Comparison of ENCODE assay signal across 8 cellular contexts in genomic region chr22:36505998-36506635, GRCh38. TPM values are rescaled to one million over a fixed set of nuclear protein-coding genes. Genes with fewer than 3 reads are reported as not detected.
DNase-seq lines count a peak whose midpoint lies in the region; ATAC-seq and TF ChIP-seq lines count a peak whose summit lies in the region.

No MANE protein-coding gene starts in this region.

- BruUV-seq in Caco-2 (replicated peaks; lab: Mats Ljungman, UMichigan) (no TSS peak), PC-9 (replicated peaks; lab: Mats Ljungman, UMichigan) (no TSS peak)

- peak overlapping the region; percentile 80 for H3K4me2 ChIP-seq in PC-9

- H3K27ac Mint-ChIP-seq in Caco-2 (ENCODE audit: unreplicated experiment), result peak overlapping the region; percentile 78

- H3K9me2 ChIP-seq in PC-9 (ENCODE audit: insufficient read depth), result no peaks in the 10 kb centered on the region

- ATAC-seq in omental fat pad (ENCODE audit: low FRiP score), result peak; percentile 7
- ATAC-seq in esophagus mucosa, result no peak

- TF ChIP-seq CTCF in Caco-2 (IDR thresholded peaks at IDR 0.05; ENCODE audit: insufficient read depth in 1 of 2, low read depth in 1 of 2, low read length in 1 of 2, severe bottlenecking in 1 of 2, unreplicated experiment in 1 of 2) (no peak), PC-9 (conservative IDR thresholded peaks at IDR 0.05) (no peak), epithelial cell of proximal tubule (conservative IDR thresholded peaks at IDR 0.05; ENCODE audit: low read depth, low read length) (no peak), omental fat pad (IDR thresholded peaks at IDR 0.05) (no peak)

- H2AFZ ChIP-seq in PC-9, result peak overlapping the region; percentile 82; the same call in 1 of the 2 replicates

- H3K36me3 ChIP-seq in Caco-2 (ENCODE audit: control insufficient read depth, insufficient read depth, low read length), result peaks cover 9% of the 10 kb centered on the region
- peaks cover 10% of the 10 kb centered on the region for H3K36me3 ChIP-seq in PC-9 (ENCODE audit: low read depth)

- H3F3A ChIP-seq in PC-9 (ENCODE audit: insufficient read depth, low read depth), result peaks cover 56% of the 10 kb centered on the region

- H3K9me3 ChIP-seq in Caco-2 (no peaks in the 10 kb centered on the region), PC-9 (ENCODE audit: insufficient read depth, low read depth) (no peaks in the 10 kb centered on the region)

- H3K27me3 ChIP-seq in Caco-2 (replicated peaks; ENCODE audit: control insufficient read depth, insufficient read depth, low read length), result no peaks in the 10 kb centered on the region
- H3K27me3 ChIP-seq in PC-9 (ENCODE audit: insufficient read depth, low read depth), result no peaks in the 10 kb centered on the region

- H3K79me2 ChIP-seq in PC-9 (ENCODE audit: low read depth), result peaks cover 14% of the 10 kb centered on the region; the same call in 1 of the 2 replicates

- H3K4me1 ChIP-seq in Caco-2, result peaks cover 22% of the 10 kb centered on the region
- H3K4me1 ChIP-seq in PC-9 (replicated peaks; ENCODE audit: insufficient read depth), result peaks cover 15% of the 10 kb centered on the region

- intact Hi-C loops in Caco-2 (cut with micrococcal nuclease; ENCODE audit: unreplicated experiment) (loop anchor here (2.0 kb wide), 1 partner anchor 23 kb away; no protein-coding TSS in a partner anchor), PC-9 (cut with micrococcal nuclease; ENCODE audit: unreplicated experiment) (no loop called here)

- CTCF ChIA-PET in Caco-2 (lab: Charles Lee) (no interaction called here), PC-9 (lab: Charles Lee) (no interaction called here)

- H3K9me3 Mint-ChIP-seq in Caco-2 (ENCODE audit: unreplicated experiment), result no peaks in the 10 kb centered on the region

- DNase-seq in Caco-2 (peak; percentile 63 to 65), PC-9 (no peak), epithelial cell of proximal tubule (ENCODE audit: low read depth) (no peak), omental fat pad (ENCODE audit: low spot score) (no peak), NCI-H774 (lab: John Stamatoyannopoulos, UW) (no peak)
- DNase-seq in stimulated activated CD4-positive, alpha-beta T cell treated with anti-CD3 and anti-CD28 coated beads, Interleukin-2, amount 100 ng/mL, for 24 hours, result no peak
- no peak for DNase-seq in activated CD4-positive, CD25-positive, alpha-beta regulatory T cell (lab: John Stamatoyannopoulos, UW)

- POLR2A ChIA-PET in Caco-2 (lab: Charles Lee), result interaction anchor here (0.7 kb wide), 1 partner anchor 265 kb away, joined by 4 read pairs; no protein-coding TSS in a partner anchor
- POLR2A ChIA-PET in PC-9 (lab: Charles Lee; ENCODE audit: unreplicated experiment), result no interaction called here

- no peaks in the 10 kb centered on the region for H3K27me3 Mint-ChIP-seq in Caco-2 (ENCODE audit: insufficient read depth, unreplicated experiment)

- H3K4me3 ChIP-seq in Caco-2 (ENCODE audit: low read depth, low read length) (peak overlapping the region; percentile 85), PC-9 (peak overlapping the region; percentile 61), epithelial cell of proximal tubule (ENCODE audit: low read depth, low read length) (peak overlapping the region; percentile 61)

- peak overlapping the region; percentile 70 for H3K4me3 Mint-ChIP-seq in Caco-2 (ENCODE audit: unreplicated experiment)

- H3K36me3 Mint-ChIP-seq in Caco-2 (ENCODE audit: insufficient read depth, unreplicated experiment), result peaks cover 83% of the 10 kb centered on the region

- H3K27ac ChIP-seq in PC-9, result 0 out of 2 replicates have a peak overlapping the region, but pooled peaks have one; percentile 10

- H3K4me1 Mint-ChIP-seq in Caco-2 (ENCODE audit: low read depth, unreplicated experiment), result peaks cover 8% of the 10 kb centered on the region

- H4K20me1 ChIP-seq in PC-9 (ENCODE audit: insufficient read depth), result peaks cover 7% of the 10 kb centered on the region

RNA-seq across cellular contexts. Expression of gene FOXRED2, which starts 0.7 kb away (rescaled TPM):
- 182 and 220 TPM in 2 replicates for total RNA-seq in Caco-2 (2022)
- 42.1 and 42.4 TPM in 2 replicates for total RNA-seq in PC-9 (2021)
- 3.1 and 7.9 TPM in 2 replicates for total RNA-seq in epithelial cell of proximal tubule
- total RNA-seq in omental fat pad, result 10 to 100 TPM in 1 of 4 donors, 1 to 10 TPM in 3; 4.0 to 11.7 (median 5.1) TPM
- total RNA-seq in esophagus mucosa, result 8.7 TPM

RNA-seq across cellular contexts. Expression of gene EIF3D, which starts 22.8 kb away (rescaled TPM):
- total RNA-seq in Caco-2 (2022), result 240 and 250 TPM in 2 replicates
- total RNA-seq in PC-9 (2021), result 270 and 312 TPM in 2 replicates
- 297 and 435 TPM in 2 replicates for total RNA-seq in epithelial cell of proximal tubule
- 100 to 1,000 TPM; 248 to 355 (median 268) TPM for total RNA-seq in omental fat pad
- 135 TPM for total RNA-seq in esophagus mucosa

RNA-seq across cellular contexts. Expression of gene TXN2, which starts 24.7 kb away (rescaled TPM):
- total RNA-seq in Caco-2 (2022) (75.8 and 77.2 TPM in 2 replicates), PC-9 (2021) (89.0 and 95.1 TPM in 2 replicates), epithelial cell of proximal tubule (72.1 and 76.6 TPM in 2 replicates), omental fat pad (10 to 100 TPM; 53.2 to 82.0 (median 66.2) TPM), esophagus mucosa (103 TPM)

Comparison
In these comparisons a context has a peak if more than half of its experiments do, and no peak if none do; other contexts are left out.
1. DNase-seq: peak in Caco-2 (2 of 2); none in PC-9 (0 of 2), epithelial cell of proximal tubule (single experiment), omental fat pad (single experiment), stimulated activated CD4-positive, alpha-beta T cell treated with anti-CD3 and anti-CD28 coated beads, Interleukin-2, amount 100 ng/mL, for 24 hours (0 of 2), NCI-H774 (single experiment) and activated CD4-positive, CD25-positive, alpha-beta regulatory T cell (0 of 4).
2. Peak in every context shown above with its lines, with median percentiles within 50 percentile points of each other: H3K4me3 ChIP-seq.